ENCODE assay signal across 1 cellular context in the genomic region with DNA sequence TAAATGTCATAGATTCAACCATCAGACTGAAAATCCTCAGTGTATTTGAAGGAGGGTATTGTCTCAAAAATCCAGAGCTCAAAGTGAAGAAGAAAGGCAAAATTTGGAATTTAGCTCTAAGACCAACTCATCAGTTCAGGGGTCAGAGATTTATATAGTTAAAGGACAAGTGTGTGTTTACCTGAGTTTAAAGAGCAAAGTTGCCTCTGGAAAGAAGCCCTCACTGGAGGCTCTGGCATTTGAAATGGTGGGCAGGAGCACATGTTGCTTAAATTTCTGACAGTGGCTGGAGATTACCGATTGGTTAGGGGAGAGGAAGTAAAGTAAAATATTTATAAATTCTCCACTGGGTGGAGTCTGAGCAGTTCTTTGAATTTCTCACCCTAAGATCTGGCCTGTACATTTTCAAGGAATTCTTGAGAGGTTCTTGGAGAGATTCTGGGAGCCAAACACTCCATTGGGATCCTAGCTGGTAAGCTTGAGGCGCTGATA.
TF ChIP-seq lines count a peak whose summit lies in the region.

Gene KYNU (plus strand): TSS at position 400 of the 492 bp plus-strand sequence. CDS start 7,704 bp downstream, outside the sequence.

TF ChIP-seq in HepG2, 621 proteins besides CTCF, POLR2A, EP300 and RAD21 (continued from another document and continues in another):
- TF ChIP-seq RBFOX2 (IDR thresholded peaks at IDR 0.05; ENCODE audit: low read depth, low read length) = no peak; the same call in 1 of the 2 replicates
- TF ChIP-seq, protein P1, sequence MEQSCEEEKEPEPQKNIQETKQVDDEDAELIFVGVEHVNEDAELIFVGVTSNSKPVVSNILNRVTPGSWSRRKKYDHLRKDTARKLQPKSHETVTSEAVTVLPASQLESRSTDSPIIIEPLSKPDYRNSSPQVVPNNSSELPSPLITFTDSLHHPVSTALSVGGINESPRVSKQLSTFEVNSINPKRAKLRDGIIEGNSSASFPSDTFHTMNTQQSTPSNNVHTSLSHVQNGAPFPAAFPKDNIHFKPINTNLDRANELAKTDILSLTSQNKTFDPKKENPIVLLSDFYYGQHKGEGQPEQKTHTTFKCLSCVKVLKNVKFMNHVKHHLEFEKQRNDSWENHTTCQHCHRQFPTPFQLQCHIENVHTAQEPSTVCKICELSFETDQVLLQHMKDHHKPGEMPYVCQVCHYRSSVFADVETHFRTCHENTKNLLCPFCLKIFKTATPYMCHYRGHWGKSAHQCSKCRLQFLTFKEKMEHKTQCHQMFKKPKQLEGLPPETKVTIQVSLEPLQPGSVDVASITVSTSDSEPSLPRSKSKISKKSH (CRISPR knock-in tag; IDR thresholded peaks at IDR 0.05; ENCODE audit: borderline replicate concordance) = no peak
- peak; percentile 75; the same call in 1 of the 2 replicates for TF ChIP-seq SMAD3 (CRISPR knock-in tag; IDR thresholded peaks at IDR 0.05)
- TF ChIP-seq, protein P2, sequence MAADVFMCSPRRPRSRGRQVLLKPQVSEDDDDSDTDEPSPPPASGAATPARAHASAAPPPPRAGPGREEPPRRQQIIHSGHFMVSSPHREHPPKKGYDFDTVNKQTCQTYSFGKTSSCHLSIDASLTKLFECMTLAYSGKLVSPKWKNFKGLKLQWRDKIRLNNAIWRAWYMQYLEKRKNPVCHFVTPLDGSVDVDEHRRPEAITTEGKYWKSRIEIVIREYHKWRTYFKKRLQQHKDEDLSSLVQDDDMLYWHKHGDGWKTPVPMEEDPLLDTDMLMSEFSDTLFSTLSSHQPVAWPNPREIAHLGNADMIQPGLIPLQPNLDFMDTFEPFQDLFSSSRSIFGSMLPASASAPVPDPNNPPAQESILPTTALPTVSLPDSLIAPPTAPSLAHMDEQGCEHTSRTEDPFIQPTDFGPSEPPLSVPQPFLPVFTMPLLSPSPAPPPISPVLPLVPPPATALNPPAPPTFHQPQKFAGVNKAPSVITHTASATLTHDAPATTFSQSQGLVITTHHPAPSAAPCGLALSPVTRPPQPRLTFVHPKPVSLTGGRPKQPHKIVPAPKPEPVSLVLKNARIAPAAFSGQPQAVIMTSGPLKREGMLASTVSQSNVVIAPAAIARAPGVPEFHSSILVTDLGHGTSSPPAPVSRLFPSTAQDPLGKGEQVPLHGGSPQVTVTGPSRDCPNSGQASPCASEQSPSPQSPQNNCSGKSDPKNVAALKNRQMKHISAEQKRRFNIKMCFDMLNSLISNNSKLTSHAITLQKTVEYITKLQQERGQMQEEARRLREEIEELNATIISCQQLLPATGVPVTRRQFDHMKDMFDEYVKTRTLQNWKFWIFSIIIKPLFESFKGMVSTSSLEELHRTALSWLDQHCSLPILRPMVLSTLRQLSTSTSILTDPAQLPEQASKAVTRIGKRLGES (CRISPR knock-in tag; IDR thresholded peaks at IDR 0.05; ENCODE audit: borderline replicate concordance) = peak; percentile 58; the same call in 1 of the 2 replicates
- TF ChIP-seq ZFP37 (CRISPR knock-in tag; IDR thresholded peaks at IDR 0.05; ENCODE audit: borderline replicate concordance) = no peak
- peak; percentile 71 for TF ChIP-seq SAP130 (CRISPR knock-in tag; IDR thresholded peaks at IDR 0.05; ENCODE audit: low read depth)
- no peak for TF ChIP-seq ZNF260 (CRISPR knock-in tag; IDR thresholded peaks at IDR 0.05; ENCODE audit: borderline replicate concordance, low read depth)
- TF ChIP-seq SATB2 (CRISPR knock-in tag; IDR thresholded peaks at IDR 0.05) = no peak
- peak; percentile 49; the same call in 1 of the 2 replicates for TF ChIP-seq SNAI1 (CRISPR knock-in tag; IDR thresholded peaks at IDR 0.05; ENCODE audit: borderline replicate concordance)
- peak; percentile 92 for TF ChIP-seq ZMYM4 (CRISPR knock-in tag; IDR thresholded peaks at IDR 0.05)
- no peak for TF ChIP-seq ZNF335 (CRISPR knock-in tag; IDR thresholded peaks at IDR 0.05)
- no peak for TF ChIP-seq MTA3 (CRISPR knock-in tag; IDR thresholded peaks at IDR 0.05)
- TF ChIP-seq ZNF792 (CRISPR knock-in tag; IDR thresholded peaks at IDR 0.05) = 0 out of 2 replicates have a peak, but pooled peaks have one; percentile 14
- no peak for TF ChIP-seq ZNF333 (CRISPR knock-in tag; IDR thresholded peaks at IDR 0.05; ENCODE audit: borderline replicate concordance)
- no peak for TF ChIP-seq NCOA1 (CRISPR knock-in tag; IDR thresholded peaks at IDR 0.05)
- TF ChIP-seq ZNF24 (IDR thresholded peaks at IDR 0.05) = no peak
- TF ChIP-seq SOX5 (CRISPR knock-in tag; IDR thresholded peaks at IDR 0.05; ENCODE audit: borderline replicate concordance) = peak; percentile 56; the same call in 1 of the 2 replicates
- no peak for TF ChIP-seq ZNF549 (CRISPR knock-in tag; IDR thresholded peaks at IDR 0.05)
- TF ChIP-seq JUNB (CRISPR knock-in tag; IDR thresholded peaks at IDR 0.05; ENCODE audit: borderline replicate concordance) = no peak
- TF ChIP-seq GABPB1 (CRISPR knock-in tag; IDR thresholded peaks at IDR 0.05) = peak; percentile 18; the same call in 1 of the 2 replicates
- no peak for TF ChIP-seq KLF15 (CRISPR knock-in tag; IDR thresholded peaks at IDR 0.05; ENCODE audit: borderline replicate concordance)
- no peak for TF ChIP-seq SP4 (CRISPR knock-in tag; IDR thresholded peaks at IDR 0.05)
- TF ChIP-seq POGK (CRISPR knock-in tag; conservative IDR thresholded peaks at IDR 0.05) = no peak
- no peak for TF ChIP-seq KLF6 (CRISPR knock-in tag; IDR thresholded peaks at IDR 0.05)
- TF ChIP-seq HOMEZ (CRISPR knock-in tag; IDR thresholded peaks at IDR 0.05; ENCODE audit: low read depth) = peak; percentile 89; the same call in 1 of the 2 replicates
- TF ChIP-seq, protein P3, sequence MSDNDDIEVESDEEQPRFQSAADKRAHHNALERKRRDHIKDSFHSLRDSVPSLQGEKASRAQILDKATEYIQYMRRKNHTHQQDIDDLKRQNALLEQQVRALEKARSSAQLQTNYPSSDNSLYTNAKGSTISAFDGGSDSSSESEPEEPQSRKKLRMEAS (IDR thresholded peaks at IDR 0.05) = peak; percentile 89
- TF ChIP-seq TRIM24 (CRISPR knock-in tag; IDR thresholded peaks at IDR 0.05) = no peak
- no peak for TF ChIP-seq ZNF230 (CRISPR knock-in tag; IDR thresholded peaks at IDR 0.05)
- no peak for TF ChIP-seq SPEN (CRISPR knock-in tag; IDR thresholded peaks at IDR 0.05; ENCODE audit: low read depth)
- TF ChIP-seq DMTF1 (CRISPR knock-in tag; IDR thresholded peaks at IDR 0.05) = no peak
- TF ChIP-seq HOXD1 (CRISPR knock-in tag; IDR thresholded peaks at IDR 0.05) = no peak
- TF ChIP-seq HMG20B (CRISPR knock-in tag; conservative IDR thresholded peaks at IDR 0.05) = 0 out of 2 replicates have a peak, but pooled peaks have one; percentile 27
- TF ChIP-seq, protein P4, sequence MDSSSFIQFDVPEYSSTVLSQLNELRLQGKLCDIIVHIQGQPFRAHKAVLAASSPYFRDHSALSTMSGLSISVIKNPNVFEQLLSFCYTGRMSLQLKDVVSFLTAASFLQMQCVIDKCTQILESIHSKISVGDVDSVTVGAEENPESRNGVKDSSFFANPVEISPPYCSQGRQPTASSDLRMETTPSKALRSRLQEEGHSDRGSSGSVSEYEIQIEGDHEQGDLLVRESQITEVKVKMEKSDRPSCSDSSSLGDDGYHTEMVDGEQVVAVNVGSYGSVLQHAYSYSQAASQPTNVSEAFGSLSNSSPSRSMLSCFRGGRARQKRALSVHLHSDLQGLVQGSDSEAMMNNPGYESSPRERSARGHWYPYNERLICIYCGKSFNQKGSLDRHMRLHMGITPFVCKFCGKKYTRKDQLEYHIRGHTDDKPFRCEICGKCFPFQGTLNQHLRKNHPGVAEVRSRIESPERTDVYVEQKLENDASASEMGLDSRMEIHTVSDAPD (CRISPR knock-in tag; IDR thresholded peaks at IDR 0.05) = no peak
- no peak for TF ChIP-seq TBL1XR1 (IDR thresholded peaks at IDR 0.05; ENCODE audit: borderline replicate concordance, low read length, partially characterized antibody)
- no peak for TF ChIP-seq FOXC1 (CRISPR knock-in tag; IDR thresholded peaks at IDR 0.05; ENCODE audit: borderline replicate concordance)
- no peak for TF ChIP-seq IKZF4 (CRISPR knock-in tag; IDR thresholded peaks at IDR 0.05; ENCODE audit: borderline replicate concordance, low read depth, not compliant biosample characterization)
- TF ChIP-seq ZNF614 (CRISPR knock-in tag; IDR thresholded peaks at IDR 0.05; ENCODE audit: borderline replicate concordance) = 0 out of 2 replicates have a peak, but pooled peaks have one; percentile 30
- 0 out of 2 replicates have a peak, but pooled peaks have one; percentile 25 for TF ChIP-seq MNT (IDR thresholded peaks at IDR 0.05)
- TF ChIP-seq ZNF234 (CRISPR knock-in tag; conservative IDR thresholded peaks at IDR 0.05) = no peak
- TF ChIP-seq ZNF768 (CRISPR knock-in tag; IDR thresholded peaks at IDR 0.05) = no peak
- TF ChIP-seq, protein P5, sequence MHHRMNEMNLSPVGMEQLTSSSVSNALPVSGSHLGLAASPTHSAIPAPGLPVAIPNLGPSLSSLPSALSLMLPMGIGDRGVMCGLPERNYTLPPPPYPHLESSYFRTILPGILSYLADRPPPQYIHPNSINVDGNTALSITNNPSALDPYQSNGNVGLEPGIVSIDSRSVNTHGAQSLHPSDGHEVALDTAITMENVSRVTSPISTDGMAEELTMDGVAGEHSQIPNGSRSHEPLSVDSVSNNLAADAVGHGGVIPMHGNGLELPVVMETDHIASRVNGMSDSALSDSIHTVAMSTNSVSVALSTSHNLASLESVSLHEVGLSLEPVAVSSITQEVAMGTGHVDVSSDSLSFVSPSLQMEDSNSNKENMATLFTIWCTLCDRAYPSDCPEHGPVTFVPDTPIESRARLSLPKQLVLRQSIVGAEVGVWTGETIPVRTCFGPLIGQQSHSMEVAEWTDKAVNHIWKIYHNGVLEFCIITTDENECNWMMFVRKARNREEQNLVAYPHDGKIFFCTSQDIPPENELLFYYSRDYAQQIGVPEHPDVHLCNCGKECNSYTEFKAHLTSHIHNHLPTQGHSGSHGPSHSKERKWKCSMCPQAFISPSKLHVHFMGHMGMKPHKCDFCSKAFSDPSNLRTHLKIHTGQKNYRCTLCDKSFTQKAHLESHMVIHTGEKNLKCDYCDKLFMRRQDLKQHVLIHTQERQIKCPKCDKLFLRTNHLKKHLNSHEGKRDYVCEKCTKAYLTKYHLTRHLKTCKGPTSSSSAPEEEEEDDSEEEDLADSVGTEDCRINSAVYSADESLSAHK (CRISPR knock-in tag; IDR thresholded peaks at IDR 0.05; ENCODE audit: borderline replicate concordance) = no peak
- peak; percentile 50 for TF ChIP-seq NCOA2 (CRISPR knock-in tag; IDR thresholded peaks at IDR 0.05)
- no peak for TF ChIP-seq ZSCAN29 (CRISPR knock-in tag; conservative IDR thresholded peaks at IDR 0.05)
- peak; percentile 89 for TF ChIP-seq RCOR2 (CRISPR knock-in tag; IDR thresholded peaks at IDR 0.05)
- TF ChIP-seq NFKB2 (CRISPR knock-in tag; IDR thresholded peaks at IDR 0.05; ENCODE audit: borderline replicate concordance) = no peak
